Comparison of ENCODE assay signal across 1 cellular context in genomic region chr22:29245626-29246385, GRCh38.
TF ChIP-seq lines count a peak whose summit lies in the region.

No MANE protein-coding gene starts in this region.

TF ChIP-seq in HepG2, 621 proteins besides CTCF, POLR2A, EP300 and RAD21 (continued from another document):
- TF ChIP-seq ZNF646 (CRISPR knock-in tag; IDR thresholded peaks at IDR 0.05) (no peak), SKI (IDR thresholded peaks at IDR 0.05; ENCODE audit: partially characterized antibody) (no peak), SP140L (CRISPR knock-in tag; IDR thresholded peaks at IDR 0.05; ENCODE audit: borderline replicate concordance) (no peak), PHF20 (CRISPR knock-in tag; IDR thresholded peaks at IDR 0.05) (no peak), FOXA1 (IDR thresholded peaks at IDR 0.05) (no peak), FOXA1 (CRISPR knock-in tag; IDR thresholded peaks at IDR 0.05) (peak; percentile 78), AKAP8 (CRISPR knock-in tag; IDR thresholded peaks at IDR 0.05) (no peak), HDAC1 (CRISPR knock-in tag; IDR thresholded peaks at IDR 0.05) (0 out of 2 replicates have a peak, but pooled peaks have one; percentile 19), SMYD3 (CRISPR knock-in tag; IDR thresholded peaks at IDR 0.05) (no peak)
